In genomic region chr17:69326302-69327059, GRCh38 we compare ENCODE assay signal across 8 cellular contexts. TPM values are rescaled to one million over a fixed set of nuclear protein-coding genes. Genes with fewer than 3 reads are reported as not detected.
DNase-seq lines count a peak whose midpoint lies in the region; ATAC-seq and TF ChIP-seq lines count a peak whose summit lies in the region.

No MANE protein-coding gene starts in this region.

- H2BK15ac ChIP-seq in mesenchymal stem cell (ENCODE audit: low read depth, poor library complexity, severe bottlenecking), result peak overlapping the region; percentile 15

- H3K4me3 Mint-ChIP-seq in HFFc6, result peak overlapping the region; percentile 90

- H2BK12ac ChIP-seq in mesenchymal stem cell (ENCODE audit: low read length in 2 of 2), result peak overlapping the region in 1 of 2 experiments; percentile 37

- H4K20me1 ChIP-seq in PC-9 (ENCODE audit: insufficient read depth), result no peaks in the 10 kb centered on the region

- CTCF ChIA-PET in PC-9 (lab: Charles Lee), result no interaction called here

- no peak overlapping the region for H2AK5ac ChIP-seq in mesenchymal stem cell (ENCODE audit: low read length, severe bottlenecking)

- H3K36me3 ChIP-seq in PC-9 (ENCODE audit: low read depth) (no peaks in the 10 kb centered on the region), mesenchymal stem cell (ENCODE audit: control insufficient read depth in 1 of 2, insufficient read depth in 2 of 2, low read depth in 1 of 2, low read length in 2 of 2) (no peaks in the 10 kb centered on the region), thymus (ENCODE audit: control insufficient read depth, insufficient read depth) (no peaks in the 10 kb centered on the region)

- H3K27ac Mint-ChIP-seq in HFFc6, result peak overlapping the region; percentile 76

- H3K9me2 ChIP-seq in PC-9 (ENCODE audit: insufficient read depth), result no peaks in the 10 kb centered on the region

- H3K18ac ChIP-seq in mesenchymal stem cell (ENCODE audit: low read depth in 1 of 2, low read length in 2 of 2), result peak overlapping the region; percentile 28 to 67

- H3K79me2 ChIP-seq in PC-9 (ENCODE audit: low read depth), result no peaks in the 10 kb centered on the region

- no peak for ATAC-seq in GM19467 (IDR thresholded peaks at IDR 0.05; ENCODE audit: unreplicated experiment)

- H3K4me2 ChIP-seq in PC-9, result peak overlapping the region; percentile 97
- H3K4me2 ChIP-seq in mesenchymal stem cell (ENCODE audit: low read length, poor library complexity, severe bottlenecking), result peak overlapping the region; percentile 97

- peaks cover 8% of the 10 kb centered on the region for H3K27me3 Mint-ChIP-seq in HFFc6 (ENCODE audit: insufficient read depth)

- H3K36me3 Mint-ChIP-seq in HFFc6 (ENCODE audit: low read depth), result no peaks in the 10 kb centered on the region

- peaks cover 11% of the 10 kb centered on the region for H3K79me1 ChIP-seq in mesenchymal stem cell (replicated peaks; ENCODE audit: low read length, poor library complexity, severe bottlenecking)

- H3K27me3 ChIP-seq in PC-9 (ENCODE audit: insufficient read depth, low read depth) (no peaks in the 10 kb centered on the region), mesenchymal stem cell (ENCODE audit: control insufficient read depth in 1 of 2, insufficient read depth in 1 of 2, low read length in 2 of 2) (no peaks in the 10 kb centered on the region), thymus (ENCODE audit: control insufficient read depth, insufficient read depth) (peaks cover 2% of the 10 kb centered on the region)

- H3K9me3 ChIP-seq in PC-9 (ENCODE audit: insufficient read depth, low read depth), result no peaks in the 10 kb centered on the region
- H3K9me3 ChIP-seq in mesenchymal stem cell (ENCODE audit: control insufficient read depth, low read length), result no peaks in the 10 kb centered on the region
- H3K9me3 ChIP-seq in thymus (ENCODE audit: control insufficient read depth), result no peaks in the 10 kb centered on the region

- no peak overlapping the region for H4K91ac ChIP-seq in mesenchymal stem cell (ENCODE audit: low read length)

- H3K14ac ChIP-seq in mesenchymal stem cell (ENCODE audit: low read length in 2 of 2), result peak overlapping the region in 1 of 2 experiments; percentile 68

- H3K9ac ChIP-seq in mesenchymal stem cell (ENCODE audit: low read length), result peak overlapping the region; percentile 90

- peaks cover 22% of the 10 kb centered on the region for H3K4me1 Mint-ChIP-seq in HFFc6 (ENCODE audit: low read depth)

- POLR2A ChIA-PET in PC-9 (lab: Charles Lee; ENCODE audit: unreplicated experiment), result interaction anchor here (0.6 kb wide), 1 partner anchor 35 kb away, joined by 3 read pairs; no protein-coding TSS in a partner anchor

- BruUV-seq in PC-9 (replicated peaks; lab: Mats Ljungman, UMichigan), result no TSS peak

- no peak overlapping the region for H2BK5ac ChIP-seq in mesenchymal stem cell (ENCODE audit: low read depth, low read length, poor library complexity, severe bottlenecking)

- intact Hi-C loops in PC-9 (cut with micrococcal nuclease; ENCODE audit: unreplicated experiment), result loop anchor here (2.0 kb wide), 1 partner anchor 1334 kb away; no protein-coding TSS in a partner anchor

- H4K8ac ChIP-seq in mesenchymal stem cell (ENCODE audit: low read length), result peak overlapping the region; percentile 14

- TF ChIP-seq CTCF in HFFc6 (IDR thresholded peaks at IDR 0.05), result no peak
- no peak for TF ChIP-seq CTCF in PC-9 (conservative IDR thresholded peaks at IDR 0.05)

- H3K4ac ChIP-seq in mesenchymal stem cell (ENCODE audit: low read depth in 1 of 2, low read length in 2 of 2), result peak overlapping the region; percentile 46 to 47

- no peak overlapping the region for H3K23ac ChIP-seq in mesenchymal stem cell (ENCODE audit: low read length in 2 of 2)

- 1% methylated on average over 54 of the region's 54 CpGs for WGBS in mesenchymal stem cell
- 2% methylated on average over 54 of the region's 54 CpGs for WGBS in thymus

- no peaks in the 10 kb centered on the region for H3K9me3 Mint-ChIP-seq in HFFc6

- H3K4me1 ChIP-seq in PC-9 (replicated peaks; ENCODE audit: insufficient read depth) (peaks cover 16% of the 10 kb centered on the region), mesenchymal stem cell (ENCODE audit: control insufficient read depth, insufficient read depth, low read depth, low read length) (peaks cover 6% of the 10 kb centered on the region), thymus (ENCODE audit: control insufficient read depth, insufficient read depth, low read length) (peaks cover 5% of the 10 kb centered on the region)

- H2AFZ ChIP-seq in PC-9 (peak overlapping the region; percentile 92), mesenchymal stem cell (ENCODE audit: low read depth, low read length) (peak overlapping the region; percentile 72)

- peak overlapping the region; percentile 81 for H3K4me3 ChIP-seq in PC-9
- peak overlapping the region; percentile 69 to 89 for H3K4me3 ChIP-seq in mesenchymal stem cell (ENCODE audit: insufficient read depth in 1 of 2, low read depth in 1 of 2, low read length in 2 of 2)
- peak overlapping the region; percentile 79 for H3K4me3 ChIP-seq in thymus (ENCODE audit: low read length)

- no peak overlapping the region for H3K27ac ChIP-seq in PC-9
- no peak overlapping the region for H3K27ac ChIP-seq in mesenchymal stem cell (ENCODE audit: low read length, poor library complexity, severe bottlenecking)
- peak overlapping the region; percentile 90 for H3K27ac ChIP-seq in thymus (ENCODE audit: low read depth)

- DNase-seq in NCI-H524 (lab: John Stamatoyannopoulos, UW) (peak; percentile 52 to 67), NCI-H524 treated with DMSO at 0.1 percent for 48 hours (lab: John Stamatoyannopoulos, UW) (no peak), HFFc6 (no peak), PC-9 (no peak), dermis microvascular lymphatic vessel endothelial cell (ENCODE audit: low read depth in 2 of 2) (peak; percentile 28 to 68), mesenchymal stem cell (peak; percentile 81)

- no peaks in the 10 kb centered on the region for H3F3A ChIP-seq in PC-9 (ENCODE audit: insufficient read depth, low read depth)

- H2BK120ac ChIP-seq in mesenchymal stem cell (ENCODE audit: low read depth, low read length), result no peak overlapping the region

RNA-seq across cellular contexts. Expression of gene ABCA5, which starts 0.5 kb away (rescaled TPM):
- 1 to 10 TPM; 4.7 to 8.5 (median 5.3) TPM for total RNA-seq in HFFc6 (2021; fragmentation: NEBNext Ultra II Directional; extraction: Animal tissue kit (Norgen Biotek cat#: 25700))
- total RNA-seq in PC-9 (2021) (2.9 and 3.8 TPM in 2 replicates), dermis microvascular lymphatic vessel endothelial cell (12.1 and 18.5 TPM in 2 replicates)
- polyA plus RNA-seq in mesenchymal stem cell (2013, experiment 1 of 2), result 4.3 TPM
- polyA plus RNA-seq in mesenchymal stem cell (2013, experiment 2 of 2), result 3.9 TPM
- polyA plus RNA-seq in thymus, result 63.1 TPM

Comparison
In these comparisons a context has a peak if more than half of its experiments do, and no peak if none do; other contexts are left out.
1. DNase-seq: peak in NCI-H524 (2 of 2), dermis microvascular lymphatic vessel endothelial cell (2 of 2) and mesenchymal stem cell (single experiment); none in NCI-H524 treated with DMSO at 0.1 percent for 48 hours (single experiment), HFFc6 (single experiment) and PC-9 (0 of 2).
2. Peak in every context shown above with its lines, with median percentiles within 50 percentile points of each other: H3K4me3 ChIP-seq.